In the genomic region with DNA sequence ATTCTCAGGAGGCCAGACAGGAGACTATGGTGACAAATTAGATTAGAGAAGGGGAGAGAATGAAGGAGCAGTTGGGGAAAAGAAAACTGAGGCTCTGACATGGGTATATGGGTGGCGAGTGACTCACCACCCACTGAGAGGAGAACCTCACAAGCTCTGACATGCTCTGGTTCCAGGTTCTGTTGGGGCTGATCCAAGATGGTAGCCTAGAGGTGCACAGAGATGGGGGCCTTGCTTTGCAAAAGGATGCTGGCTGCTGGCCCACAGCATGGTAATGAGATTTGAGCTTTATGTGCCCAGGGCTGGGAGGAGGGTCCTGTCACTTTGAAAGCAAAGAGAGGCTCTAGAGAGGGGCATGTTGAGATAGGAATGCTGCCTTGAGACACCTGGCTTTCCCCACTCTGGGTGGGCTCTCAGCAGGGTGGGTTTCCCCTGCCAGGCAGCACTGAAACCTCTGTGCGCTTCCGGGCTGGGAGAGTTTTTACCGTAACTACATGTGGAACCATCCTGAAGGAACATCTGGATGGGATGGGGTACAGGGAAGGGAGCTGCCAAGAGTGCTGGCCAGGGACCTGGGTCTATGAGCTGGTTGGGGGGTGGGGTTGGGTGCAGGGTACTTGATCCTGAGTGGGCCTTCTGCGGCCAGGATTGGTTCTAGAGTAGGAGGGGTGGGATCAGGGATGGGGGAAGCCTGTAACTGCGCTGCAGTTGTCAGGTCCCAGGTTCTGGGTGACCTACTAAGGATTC, we compare ENCODE assay signal across 1 cellular context.
TF ChIP-seq lines count a peak whose summit lies in the region.

No MANE protein-coding gene starts in this region.

TF ChIP-seq in IMR-90, 13 proteins besides CTCF, POLR2A, EP300 and RAD21 (continued from another document):
- no peak for TF ChIP-seq MXI1 (IDR thresholded peaks at IDR 0.05; ENCODE audit: borderline replicate concordance, low read depth, low read length)
- TF ChIP-seq MAFK (IDR thresholded peaks at IDR 0.05; ENCODE audit: low read depth, low read length): no peak
- no peak for TF ChIP-seq RFX5 (IDR thresholded peaks at IDR 0.05; ENCODE audit: low read depth, low read length)
- no peak for TF ChIP-seq CHD1 (IDR thresholded peaks at IDR 0.05; ENCODE audit: low read depth, low read length)
